ENCODE assay signal across 8 cellular contexts in the genomic region with DNA sequence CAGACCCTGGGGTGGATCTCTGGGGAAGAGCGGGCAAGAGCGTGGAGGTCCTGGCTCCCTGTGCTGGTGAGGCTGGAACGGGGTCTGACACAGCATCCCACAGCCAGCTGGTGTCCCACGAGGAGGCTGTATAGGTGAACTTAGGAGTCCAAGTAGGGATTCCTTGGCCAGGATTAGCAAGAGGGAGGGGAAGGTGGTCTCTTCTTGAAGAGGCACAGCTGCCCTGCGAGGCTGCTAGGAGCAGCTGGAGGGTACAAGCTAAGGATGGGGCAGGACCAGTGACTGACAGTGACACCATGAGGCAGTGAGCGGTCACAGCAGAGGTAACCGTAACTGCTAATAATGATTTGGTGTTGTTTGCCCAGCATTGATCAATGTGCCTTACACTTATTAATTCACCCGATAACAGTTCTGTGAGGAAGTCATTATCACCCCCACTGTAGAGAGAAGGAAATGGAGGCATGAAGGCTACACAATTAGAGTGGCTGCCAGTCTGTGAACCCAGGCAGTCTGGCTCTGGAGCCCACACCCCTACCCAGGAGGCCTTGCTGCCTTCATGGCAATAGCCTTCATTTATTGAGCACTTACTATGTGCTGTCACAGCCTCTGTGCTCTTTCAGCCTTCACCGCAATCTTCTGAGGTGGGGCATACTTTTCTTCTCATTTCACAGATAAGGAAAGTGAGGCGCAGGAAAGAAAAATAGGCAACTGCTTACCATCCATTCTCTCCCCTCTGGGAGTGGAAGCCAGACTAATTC. TPM values are rescaled to one million over a fixed set of nuclear protein-coding genes. Genes with fewer than 3 reads are reported as not detected.
DNase-seq lines count a peak whose midpoint lies in the region; ATAC-seq and TF ChIP-seq lines count a peak whose summit lies in the region.

No MANE protein-coding gene starts in this region.

- H3K36me3 ChIP-seq in SK-N-SH (replicated peaks in 1 of 2; ENCODE audit: control insufficient read depth in 1 of 2, insufficient read depth in 2 of 2, low read length in 1 of 2), result no peaks in the 10 kb centered on the region
- no peaks in the 10 kb centered on the region for H3K36me3 ChIP-seq in breast epithelium
- H3K36me3 ChIP-seq in testis (ENCODE audit: low read depth, missing control alignments), result no peaks in the 10 kb centered on the region

- WGBS in SK-N-SH (ENCODE audit: low lambda C conversion rate), result 96% methylated on average over 10 of the region's 10 CpGs
- WGBS in testis, 2 donors, result 74 to 86% methylated on average over 10 of the region's 10 CpGs

- TF ChIP-seq RAD21 in SK-N-SH (IDR thresholded peaks at IDR 0.05; ENCODE audit: low read length), result peak; percentile 73

- H3K27ac ChIP-seq in SK-N-SH (ENCODE audit: low read depth in 2 of 2, low read length in 1 of 2) (peak overlapping the region in 1 of 2 experiments; percentile 93; a peak in 2 of 4 replicates), breast epithelium (peak overlapping the region; percentile 79 to 89), testis (no peak overlapping the region)

- H3K9me3 ChIP-seq in SK-N-SH, result no peaks in the 10 kb centered on the region
- H3K9me3 ChIP-seq in breast epithelium, result no peaks in the 10 kb centered on the region
- H3K9me3 ChIP-seq in testis, result no peaks in the 10 kb centered on the region

- 0 out of 2 replicates have a peak overlapping the region, but pooled peaks have one; percentile 30 for H3K4me2 ChIP-seq in SK-N-SH

- CTCF ChIA-PET in SK-N-SH (lab: Yijun Ruan, JAX), result interaction anchor here (0.6 to 5.3 kb wide), 10 partner anchors 10 to 241 kb away, joined by 3 to 25 read pairs (median 3); no protein-coding TSS in a partner anchor

- peak; percentile 74 for ATAC-seq in GM19467 (IDR thresholded peaks at IDR 0.05; ENCODE audit: unreplicated experiment)

- peak; percentile 61 for TF ChIP-seq CTCF in SK-N-SH (IDR thresholded peaks at IDR 0.05)
- peak in 1 of 3 donors; percentile 21 for TF ChIP-seq CTCF in breast epithelium (IDR thresholded peaks at IDR 0.05)
- TF ChIP-seq CTCF in testis (IDR thresholded peaks at IDR 0.05), result peak in 1 of 3 experiments; percentile 37

- H2AFZ ChIP-seq in SK-N-SH (ENCODE audit: low read depth), result no peak overlapping the region

- peaks cover 36% of the 10 kb centered on the region for H3F3A ChIP-seq in SK-N-SH (replicated peaks; ENCODE audit: insufficient read depth)

- no peaks in the 10 kb centered on the region for H3K79me2 ChIP-seq in SK-N-SH (ENCODE audit: insufficient read depth)

- TF ChIP-seq POLR2A in breast epithelium (IDR thresholded peaks at IDR 0.05) (no peak), testis (IDR thresholded peaks at IDR 0.05) (no peak)

- peak; percentile 70 for DNase-seq in DMS53 (lab: John Stamatoyannopoulos, UW)
- peak; percentile 83 for DNase-seq in HuH-7 (ENCODE audit: low spot score)
- DNase-seq in SK-N-SH, result peak; percentile 66
- DNase-seq in breast epithelium (ENCODE audit: low spot score in 2 of 2), result no peak
- peak; percentile 87 for DNase-seq in left kidney (ENCODE audit: low read depth, low spot score)
- peak; percentile 71 for DNase-seq in testis
- no peak for DNase-seq in activated CD4-positive, CD25-positive, alpha-beta regulatory T cell (lab: John Stamatoyannopoulos, UW)

- H3K27me3 ChIP-seq in SK-N-SH (ENCODE audit: insufficient read depth) (no peaks in the 10 kb centered on the region), breast epithelium (no peaks in the 10 kb centered on the region), testis (no peaks in the 10 kb centered on the region)

- intact Hi-C loops in breast epithelium (cut with DNase I; ENCODE audit: low total_unique reads) (no loop called here), testis (cut with DNase I; ENCODE audit: low total_unique reads) (no loop called here)

- no peaks in the 10 kb centered on the region for H4K20me1 ChIP-seq in SK-N-SH (ENCODE audit: insufficient read depth)

- no peak overlapping the region for H3K4me3 ChIP-seq in SK-N-SH (ENCODE audit: low read depth in 2 of 2, low read length in 1 of 2)
- no peak overlapping the region for H3K4me3 ChIP-seq in breast epithelium
- H3K4me3 ChIP-seq in testis, result no peak overlapping the region

- H3K4me1 ChIP-seq in SK-N-SH (ENCODE audit: control insufficient read depth in 1 of 2, insufficient read depth in 2 of 2, low read depth in 1 of 2, low read length in 1 of 2), result peaks cover 0 to 45% of the 10 kb centered on the region in 2 experiments; a peak in 3 of 4 replicates
- H3K4me1 ChIP-seq in breast epithelium, result no peaks in the 10 kb centered on the region
- H3K4me1 ChIP-seq in testis, result peaks cover 7% of the 10 kb centered on the region

- no peaks in the 10 kb centered on the region for H3K9me2 ChIP-seq in SK-N-SH

- no peak overlapping the region; the same call in 1 of the 2 replicates for H3K9ac ChIP-seq in SK-N-SH

- no peak for TF ChIP-seq EP300 in SK-N-SH (IDR thresholded peaks at IDR 0.05; ENCODE audit: borderline replicate concordance in 1 of 2, low read depth in 1 of 2, low read length in 1 of 2)

- POLR2A ChIA-PET in SK-N-SH (lab: Yijun Ruan, JAX), result no interaction called here

TF ChIP-seq in SK-N-SH, 30 proteins besides CTCF, POLR2A, EP300 and RAD21:
- TF ChIP-seq, protein P1, sequence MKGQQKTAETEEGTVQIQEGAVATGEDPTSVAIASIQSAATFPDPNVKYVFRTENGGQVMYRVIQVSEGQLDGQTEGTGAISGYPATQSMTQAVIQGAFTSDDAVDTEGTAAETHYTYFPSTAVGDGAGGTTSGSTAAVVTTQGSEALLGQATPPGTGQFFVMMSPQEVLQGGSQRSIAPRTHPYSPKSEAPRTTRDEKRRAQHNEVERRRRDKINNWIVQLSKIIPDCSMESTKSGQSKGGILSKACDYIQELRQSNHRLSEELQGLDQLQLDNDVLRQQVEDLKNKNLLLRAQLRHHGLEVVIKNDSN (IDR thresholded peaks at IDR 0.05; ENCODE audit: borderline replicate concordance, low read depth), result no peak
- TF ChIP-seq, protein P2, sequence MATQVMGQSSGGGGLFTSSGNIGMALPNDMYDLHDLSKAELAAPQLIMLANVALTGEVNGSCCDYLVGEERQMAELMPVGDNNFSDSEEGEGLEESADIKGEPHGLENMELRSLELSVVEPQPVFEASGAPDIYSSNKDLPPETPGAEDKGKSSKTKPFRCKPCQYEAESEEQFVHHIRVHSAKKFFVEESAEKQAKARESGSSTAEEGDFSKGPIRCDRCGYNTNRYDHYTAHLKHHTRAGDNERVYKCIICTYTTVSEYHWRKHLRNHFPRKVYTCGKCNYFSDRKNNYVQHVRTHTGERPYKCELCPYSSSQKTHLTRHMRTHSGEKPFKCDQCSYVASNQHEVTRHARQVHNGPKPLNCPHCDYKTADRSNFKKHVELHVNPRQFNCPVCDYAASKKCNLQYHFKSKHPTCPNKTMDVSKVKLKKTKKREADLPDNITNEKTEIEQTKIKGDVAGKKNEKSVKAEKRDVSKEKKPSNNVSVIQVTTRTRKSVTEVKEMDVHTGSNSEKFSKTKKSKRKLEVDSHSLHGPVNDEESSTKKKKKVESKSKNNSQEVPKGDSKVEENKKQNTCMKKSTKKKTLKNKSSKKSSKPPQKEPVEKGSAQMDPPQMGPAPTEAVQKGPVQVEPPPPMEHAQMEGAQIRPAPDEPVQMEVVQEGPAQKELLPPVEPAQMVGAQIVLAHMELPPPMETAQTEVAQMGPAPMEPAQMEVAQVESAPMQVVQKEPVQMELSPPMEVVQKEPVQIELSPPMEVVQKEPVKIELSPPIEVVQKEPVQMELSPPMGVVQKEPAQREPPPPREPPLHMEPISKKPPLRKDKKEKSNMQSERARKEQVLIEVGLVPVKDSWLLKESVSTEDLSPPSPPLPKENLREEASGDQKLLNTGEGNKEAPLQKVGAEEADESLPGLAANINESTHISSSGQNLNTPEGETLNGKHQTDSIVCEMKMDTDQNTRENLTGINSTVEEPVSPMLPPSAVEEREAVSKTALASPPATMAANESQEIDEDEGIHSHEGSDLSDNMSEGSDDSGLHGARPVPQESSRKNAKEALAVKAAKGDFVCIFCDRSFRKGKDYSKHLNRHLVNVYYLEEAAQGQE (IDR thresholded peaks at IDR 0.05; ENCODE audit: low read depth, low read length), result no peak
- peak; percentile 59 for TF ChIP-seq SMC3 (IDR thresholded peaks at IDR 0.05; ENCODE audit: low read depth, low read length)

RNA-seq across cellular contexts. Expression of a gene that starts 59.4 kb away (rescaled TPM):
- 22.6 and 26.1 TPM in 2 replicates for polyA plus RNA-seq in SK-N-SH (2012; rRNA removed)
- 10.9 and 14.7 TPM in 2 replicates for polyA plus RNA-seq in SK-N-SH (2012; cell fraction: cytosol; rRNA removed)
- 98.9 and 101 TPM in 2 replicates for polyA plus RNA-seq in SK-N-SH (2012; cell fraction: nucleus; rRNA removed)
- 10 to 100 TPM in 1 of 3 donors, 1 to 10 TPM in 2; 9.4 to 12.8 (median 9.6) TPM for total RNA-seq in breast epithelium
- 10 to 100 TPM; 10.7 to 14.9 TPM for total RNA-seq in testis
- 6.8 TPM for polyA plus RNA-seq in testis (ENCODE audit: insufficient read depth, low read depth, low replicate concordance)

Comparison
In these comparisons a context has a peak if more than half of its experiments do, and no peak if none do; other contexts are left out.
1. DNase-seq: peak in DMS53 (single experiment), HuH-7 (single experiment), SK-N-SH (single experiment), left kidney (single experiment) and testis (single experiment); none in breast epithelium (0 of 2) and activated CD4-positive, CD25-positive, alpha-beta regulatory T cell (0 of 4).
2. H3K27ac ChIP-seq: peak in breast epithelium (2 of 2); none in testis (0 of 2).